9 cellular contexts compared by ENCODE assay signal in genomic region chr6:31580446-31580755, GRCh38. TPM values are rescaled to one million over a fixed set of nuclear protein-coding genes. Genes with fewer than 3 reads are reported as not detected.
DNase-seq lines count a peak whose midpoint lies in the region; ATAC-seq, FAIRE-seq and TF ChIP-seq lines count a peak whose summit lies in the region.
"Had no signal": no experiment of that assay in that cellular context is flagged by ENCODE, and none has a peak within 500 bp of the region (broad histone marks: within the 10 kb centered on the region; RNA-seq: fewer than 3 reads in every experiment).

No MANE protein-coding gene starts in this region.

- peaks cover 10% of the 10 kb centered on the region for H3K27me3 ChIP-seq in AG04450 (ENCODE audit: control insufficient read depth, insufficient read depth, low read length)

- TF ChIP-seq POLR2A in GM12891 (IDR thresholded peaks at IDR 0.05; ENCODE audit: low read depth, low read length) = no peak

- no peak overlapping the region for H3K27ac ChIP-seq in AG04450 (ENCODE audit: low read depth, low read length)
- H3K27ac ChIP-seq in coronary artery = peak overlapping the region; percentile 46 to 82

- H3K9me3 ChIP-seq in AG04450 (ENCODE audit: control insufficient read depth, insufficient read depth, low read length) = no peaks in the 10 kb centered on the region; the same call in 1 of the 2 replicates

- peak overlapping the region; percentile 93 to 100 (median 98) for H3K4me3 Mint-ChIP-seq in IgD-negative memory B cell
- peak overlapping the region; percentile 97 to 100 (median 99) for H3K4me3 Mint-ChIP-seq in naive thymus-derived CD8-positive, alpha-beta T cell

- peak overlapping the region; percentile 96 to 100 (median 99) for H3K27ac Mint-ChIP-seq in IgD-negative memory B cell
- peak overlapping the region; percentile 92 to 100 (median 98) for H3K27ac Mint-ChIP-seq in naive thymus-derived CD8-positive, alpha-beta T cell

- H3K9me3 Mint-ChIP-seq in IgD-negative memory B cell = no peaks in the 10 kb centered on the region
- no peaks in the 10 kb centered on the region for H3K9me3 Mint-ChIP-seq in naive thymus-derived CD8-positive, alpha-beta T cell

- no peaks in the 10 kb centered on the region for H3K27me3 Mint-ChIP-seq in IgD-negative memory B cell
- no peaks in the 10 kb centered on the region for H3K27me3 Mint-ChIP-seq in naive thymus-derived CD8-positive, alpha-beta T cell

- TF ChIP-seq CTCF in AG04450 (IDR thresholded peaks at IDR 0.05; ENCODE audit: low read depth, low read length) (no peak), coronary artery (IDR thresholded peaks at IDR 0.05) (no peak)

- POLR2A ChIA-PET in AG04450 (lab: Yijun Ruan, JAX) = interaction anchor here (0.6 to 0.7 kb wide), 2 partner anchors 38 to 556 kb away, joined by 3 to 5 read pairs; no protein-coding TSS in a partner anchor
- POLR2A ChIA-PET in naive thymus-derived CD8-positive, alpha-beta T cell (lab: Charles Lee) = interaction anchor here (0.6 to 38.0 kb wide), 15 partner anchors 5 to 307 kb away, joined by 3 to 1584 read pairs (median 20); partner anchors contain the start of genes ATP6V1G2, BAG6, CSNK2B and DDX39B

- H3K4me1 Mint-ChIP-seq in IgD-negative memory B cell = peaks cover 39 to 54% (median 50%) of the 10 kb centered on the region in 3 donors
- H3K4me1 Mint-ChIP-seq in naive thymus-derived CD8-positive, alpha-beta T cell = peaks cover 32 to 87% (median 73%) of the 10 kb centered on the region in 4 donors

- CTCF ChIA-PET in AG04450 (lab: Charles Lee) = interaction anchor here (0.9 to 9.5 kb wide), 16 partner anchors 10 to 39 kb away, joined by 3 to 132 read pairs (median 6); partner anchors contain the start of genes ATP6V1G2, DDX39B, NCR3 and NFKBIL1

- no peak for ATAC-seq in naive thymus-derived CD8-positive, alpha-beta T cell

- H3K4me3 ChIP-seq in AG04450 (ENCODE audit: low read depth, low read length) (peak overlapping the region; percentile 86), coronary artery (peak overlapping the region; percentile 83)

- no peak for FAIRE-seq in GM12891 (lab: Jason Lieb, UNC)

- DNase-seq in AG04450 (ENCODE audit: low read depth, low spot score) (no peak), coronary artery (ENCODE audit: low spot score) (no peak), HT-29 (ENCODE audit: low spot score) (no peak), GM12891 (ENCODE audit: insufficient read length, low spot score) (no peak), HuH-7.5 (ENCODE audit: low spot score) (no peak), NCI-H526 (lab: John Stamatoyannopoulos, UW) (no peak)
- no peak for DNase-seq in naive thymus-derived CD8-positive, alpha-beta T cell

- peaks cover 10% of the 10 kb centered on the region for H3K36me3 Mint-ChIP-seq in IgD-negative memory B cell
- H3K36me3 Mint-ChIP-seq in naive thymus-derived CD8-positive, alpha-beta T cell = peaks cover 7 to 12% (median 11%) of the 10 kb centered on the region in 3 donors

TF ChIP-seq in GM12891, 5 proteins besides CTCF, POLR2A, EP300 and RAD21:
- TF ChIP-seq TAF1 (IDR thresholded peaks at IDR 0.05; ENCODE audit: low read depth, low read length) (no peak), PAX5 (IDR thresholded peaks at IDR 0.05; ENCODE audit: insufficient read depth, low read length, severe bottlenecking) (no peak), SPI1 (IDR thresholded peaks at IDR 0.05; ENCODE audit: low read depth, low read length) (no peak), POU2F2 (IDR thresholded peaks at IDR 0.05; ENCODE audit: low read depth, low read length) (no peak), POLR2AphosphoS5 (IDR thresholded peaks at IDR 0.05; ENCODE audit: low read depth, low read length) (no peak)

RNA-seq across cellular contexts. Expression of gene LTB, which starts 1.8 kb away (rescaled TPM):
- not detected in 2 replicates for polyA plus RNA-seq in AG04450 (2011; rRNA removed)
- not detected in 2 replicates for polyA minus RNA-seq in AG04450 (2011; rRNA and poly(A)+ RNA removed)
- polyA plus RNA-seq in IgD-negative memory B cell = 2,767 TPM
- 100 to 1,000 TPM; 450 to 469 TPM for total RNA-seq in naive thymus-derived CD8-positive, alpha-beta T cell
- 1,000 to 10,000 TPM in 2 of 3 donors, 100 to 1,000 TPM in 1; 707 to 1,760 (median 1,173) TPM for polyA plus RNA-seq in naive thymus-derived CD8-positive, alpha-beta T cell
- 0.13 TPM in 1 of 2 replicates, not detected in the other for total RNA-seq in HT-29 (2014; rRNA removed; shearing (Covaris generic))
- polyA plus RNA-seq in GM12891 (2012; ENCODE audit: low read depth, missing spikeins) = 172 TPM

RNA-seq across cellular contexts. Expression of gene TNF, which starts 5.0 kb away (rescaled TPM):
- not detected in 2 replicates for polyA plus RNA-seq in AG04450 (2011; rRNA removed)
- polyA minus RNA-seq in AG04450 (2011; rRNA and poly(A)+ RNA removed) = not detected in 2 replicates
- polyA plus RNA-seq in IgD-negative memory B cell = 6.4 TPM
- 1 to 10 TPM; 2.1 to 2.3 TPM for total RNA-seq in naive thymus-derived CD8-positive, alpha-beta T cell
- under 1 TPM; 0.11 to 0.53 (median 0.37) TPM for polyA plus RNA-seq in naive thymus-derived CD8-positive, alpha-beta T cell
- 0.08 TPM in 1 of 2 replicates, not detected in the other for total RNA-seq in HT-29 (2014; rRNA removed; shearing (Covaris generic))
- polyA plus RNA-seq in GM12891 (2012; ENCODE audit: low read depth, missing spikeins) = 36.5 TPM

RNA-seq across cellular contexts. Expression of gene LST1, which starts 5.7 kb away (rescaled TPM):
- polyA plus RNA-seq in AG04450 (2011; rRNA removed) = not detected in 2 replicates
- not detected in 2 replicates for polyA minus RNA-seq in AG04450 (2011; rRNA and poly(A)+ RNA removed)
- 20.5 TPM for polyA plus RNA-seq in IgD-negative memory B cell
- 10 to 100 TPM; 13.7 to 19.1 TPM for total RNA-seq in naive thymus-derived CD8-positive, alpha-beta T cell
- 10 to 100 TPM; 13.4 to 18.0 (median 15.0) TPM for polyA plus RNA-seq in naive thymus-derived CD8-positive, alpha-beta T cell
- not detected in 2 replicates for total RNA-seq in HT-29 (2014; rRNA removed; shearing (Covaris generic))
- 45.5 TPM for polyA plus RNA-seq in GM12891 (2012; ENCODE audit: low read depth, missing spikeins)

RNA-seq across cellular contexts. Expression of gene LTA, which starts 8.3 kb away (rescaled TPM):
- polyA plus RNA-seq in AG04450 (2011; rRNA removed) (not detected in 2 replicates), IgD-negative memory B cell (16.3 TPM)
- polyA minus RNA-seq in AG04450 (2011; rRNA and poly(A)+ RNA removed) = not detected in 2 replicates
- 10 to 100 TPM; 14.3 to 16.2 TPM for total RNA-seq in naive thymus-derived CD8-positive, alpha-beta T cell
- polyA plus RNA-seq in naive thymus-derived CD8-positive, alpha-beta T cell = 10 to 100 TPM; 11.0 to 40.1 (median 29.9) TPM
- not detected in 2 replicates for total RNA-seq in HT-29 (2014; rRNA removed; shearing (Covaris generic))
- polyA plus RNA-seq in GM12891 (2012; ENCODE audit: low read depth, missing spikeins) = 268 TPM
- total RNA-seq: subcutaneous adipose tissue had no signal

RNA-seq across cellular contexts. Expression of gene NCR3, which starts 12.4 kb away (rescaled TPM):
- polyA plus RNA-seq in AG04450 (2011; rRNA removed) = not detected in 2 replicates
- polyA minus RNA-seq in AG04450 (2011; rRNA and poly(A)+ RNA removed) = not detected in 2 replicates
- 140 TPM for polyA plus RNA-seq in IgD-negative memory B cell
- 1 to 10 TPM; 8.5 to 8.8 TPM for total RNA-seq in naive thymus-derived CD8-positive, alpha-beta T cell
- polyA plus RNA-seq in naive thymus-derived CD8-positive, alpha-beta T cell = 10 to 100 TPM; 54.3 to 86.3 (median 76.0) TPM
- not detected in 2 replicates for total RNA-seq in HT-29 (2014; rRNA removed; shearing (Covaris generic))
- 45.4 TPM for polyA plus RNA-seq in GM12891 (2012; ENCODE audit: low read depth, missing spikeins)

Comparison
In these comparisons a context has a peak if more than half of its experiments do, and no peak if none do; other contexts are left out.
1. RNA of gene LTB, which starts 1.8 kb away (polyA plus RNA-seq): 2,767 TPM in IgD-negative memory B cell (single experiment) and 707 to 1,760 TPM in naive thymus-derived CD8-positive, alpha-beta T cell; not detected in AG04450; every median in the first group is over 100 times any median in the second.
2. RNA of gene LST1, which starts 5.7 kb away (polyA plus RNA-seq): 20.5 TPM in IgD-negative memory B cell (single experiment) and 13.4 to 18.0 TPM in naive thymus-derived CD8-positive, alpha-beta T cell; not detected in AG04450; every median in the first group is over 10 times any median in the second.